16 cellular contexts compared by ENCODE assay signal in the genomic region with DNA sequence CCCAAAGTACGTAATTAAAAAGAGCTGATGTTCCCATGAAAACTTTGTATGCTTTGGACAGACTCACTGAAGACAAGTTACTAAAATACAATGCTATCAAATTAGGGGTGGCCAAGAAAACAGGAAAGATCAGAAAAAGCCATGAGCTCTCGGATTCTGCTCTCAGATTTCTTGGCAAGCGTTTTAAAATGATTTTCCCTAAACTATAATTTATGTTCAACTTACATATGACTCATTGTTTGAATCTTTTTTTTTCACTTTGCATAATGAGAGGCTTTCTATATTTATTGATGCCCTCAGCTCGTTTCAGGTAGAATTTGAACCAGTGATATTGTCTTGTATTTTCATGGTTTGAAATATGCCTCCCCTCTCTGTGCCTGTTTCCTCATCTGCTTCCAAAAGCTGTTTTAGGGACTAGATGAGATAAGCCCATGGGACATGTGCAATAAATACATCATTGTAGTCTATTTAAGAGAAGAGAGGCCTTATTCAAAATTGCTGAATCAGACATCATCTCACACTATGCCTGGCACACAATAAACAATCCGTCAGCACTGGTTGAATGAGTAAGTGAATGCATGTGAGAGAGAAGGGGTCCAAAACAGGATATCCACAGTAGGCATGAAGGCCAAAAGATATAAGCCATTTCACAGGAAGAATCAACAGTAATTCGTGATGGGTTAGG.
"Had no signal": no experiment of that assay in that cellular context is flagged by ENCODE, and none has a peak within 500 bp of the region (broad histone marks: within the 10 kb centered on the region; RNA-seq: fewer than 3 reads in every experiment).

No MANE protein-coding gene starts in this region.

- H3K4me3 ChIP-seq: ascending aorta, cardiac muscle cell, lower lobe of right lung, thoracic aorta had no signal

- DNase-seq: activated B cell treated with CpG ODN at 0.5 μM for 24 hours; activated CD4-positive, alpha-beta T cell treated with anti-CD3 and anti-CD28 coated beads, Interleukin-2, amount 10 ng/mL, durations not matched to agents 24 days and 14 days; activated naive CD4-positive, alpha-beta T cell treated with Interleukin-2 at 50 U/mL for 16 hours; activated naive CD8-positive, alpha-beta T cell treated with anti-CD3 and anti-CD28 coated beads, Interleukin-2, amount 50 U/mL, for 24 hours; effector CD4-positive, alpha-beta T cell; glutamatergic neuron; left cardiac atrium; lower lobe of right lung; naive thymus-derived CD4-positive, alpha-beta T cell; nucleus accumbens; stimulated activated CD4-positive, alpha-beta T cell treated with anti-CD3 and anti-CD28 coated beads, Interleukin-15, amount 100 ng/mL, for 24 hours; stimulated activated CD4-positive, alpha-beta T cell treated with anti-CD3 and anti-CD28 coated beads, Interleukin-4, amount 100 ng/mL, for 24 hours; T-helper 1 cell had no signal

- ATAC-seq: activated naive CD8-positive, alpha-beta T cell treated with anti-CD3 and anti-CD28 coated beads, Interleukin-2, amount 50 U/mL, for 24 hours; left cardiac atrium; lower lobe of right lung; naive thymus-derived CD4-positive, alpha-beta T cell had no signal

- H3K9me3 ChIP-seq: ascending aorta, lower lobe of right lung, thoracic aorta had no signal

- H3K36me3 ChIP-seq: ascending aorta, cardiac muscle cell, lower lobe of right lung, thoracic aorta had no signal

- H3K27ac ChIP-seq: ascending aorta, cardiac muscle cell, lower lobe of right lung, thoracic aorta had no signal
